In the genomic region with DNA sequence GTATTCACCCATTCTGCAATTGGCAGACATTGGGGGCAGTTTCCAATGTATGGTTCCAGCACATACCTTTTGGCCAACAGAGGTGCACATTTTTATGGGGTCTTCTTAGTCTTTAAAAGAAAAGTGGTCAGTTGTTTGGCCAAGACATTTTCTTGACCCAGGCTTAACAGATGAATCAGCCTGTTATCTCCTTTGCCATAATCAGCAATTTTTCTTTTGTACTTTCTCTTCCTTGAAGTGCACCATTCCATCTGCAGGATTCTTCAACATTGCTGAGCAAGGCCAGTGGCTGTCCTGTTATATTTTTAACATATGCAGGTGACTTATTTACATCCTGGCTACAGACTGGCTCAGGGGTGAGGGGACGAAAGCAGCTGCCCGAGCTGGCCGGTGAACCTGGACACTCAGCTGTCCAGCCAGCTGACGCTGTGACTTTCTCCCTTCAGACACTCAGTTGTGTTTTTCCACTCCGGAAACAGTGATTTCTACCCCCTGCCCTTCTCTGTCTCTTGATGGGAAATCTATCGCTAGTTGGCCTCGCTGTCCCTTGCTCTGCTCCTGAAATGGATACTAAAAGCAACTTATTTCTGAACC, we compare ENCODE assay signal across 22 cellular contexts.
A peak's percentile ranks its signal among the peaks of the same experiment; 100 is the strongest.
DNase-seq lines count a peak whose midpoint lies in the region; ATAC-seq and TF ChIP-seq lines count a peak whose summit lies in the region.
"Had no signal": no experiment of that assay in that cellular context is flagged by ENCODE, and none has a peak within 500 bp of the region (broad histone marks: within the 10 kb centered on the region; RNA-seq: fewer than 3 reads in every experiment).

No MANE protein-coding gene starts in this region.

- H3K79me2 ChIP-seq in trophoblast cell (ENCODE audit: control insufficient read depth, insufficient read depth, low read length, poor library complexity), result no peaks in the 10 kb centered on the region
- no peaks in the 10 kb centered on the region for H3K79me2 ChIP-seq in hepatocyte

- H3K27me3 ChIP-seq in trophoblast cell (ENCODE audit: insufficient read depth, low read length) (no peaks in the 10 kb centered on the region), hepatocyte (peaks cover 18% of the 10 kb centered on the region), brain microvascular endothelial cell (replicated peaks) (no peaks in the 10 kb centered on the region)
- H3K27me3 ChIP-seq: body of pancreas, uterus had no signal

- H3K4me1 ChIP-seq in trophoblast cell (ENCODE audit: control insufficient read depth in 1 of 2, insufficient read depth in 2 of 2, low read length in 2 of 2) (peaks cover 5% of the 10 kb centered on the region in 2 experiments), hepatocyte (ENCODE audit: insufficient read depth) (no peaks in the 10 kb centered on the region)
- H3K4me1 ChIP-seq: uterus had no signal

- peak overlapping the region; percentile 1 for H4K12ac ChIP-seq in trophoblast cell (ENCODE audit: low read depth, low read length)

- peak overlapping the region; percentile 13 for H2BK120ac ChIP-seq in trophoblast cell (ENCODE audit: insufficient read depth, low read length, poor library complexity)

- no peak overlapping the region for H3K27ac Mint-ChIP-seq in naive thymus-derived CD8-positive, alpha-beta T cell
- H3K27ac Mint-ChIP-seq: activated CD4-positive, alpha-beta memory T cell treated with anti-CD3 and anti-CD28 coated beads for 36 hours; activated naive CD4-positive, alpha-beta T cell treated with anti-CD3 and anti-CD28 coated beads, Interleukin-2, amount 50 U/mL, for 24 hours; CD4-positive, CD25-positive, alpha-beta regulatory T cell; HFFc6; natural killer cell treated with Interleukin-12 subunit alpha and Interleukin-12 subunit beta and Interleukin-15 and Interleukin-18, amount 100 ng/mL, for 72 hours; stimulated activated naive CD8-positive, alpha-beta T cell treated with anti-CD3 and anti-CD28 coated beads, Interleukin-15, amount 100 ng/mL, for 72 hours; T-helper 1 cell treated with Interleukin-12 subunit alpha and Interleukin-12 subunit beta and Interleukin-4 antibody, amounts not matched to agents 30 μg/mL and 1 μg/mL, for 36 hours had no signal

- in situ Hi-C loops in brain microvascular endothelial cell (cut with HindIII; ENCODE audit: low pct_ligation_motif_present, low sequenced_read_pairs), result no loop called here

- H4K20me1 ChIP-seq in hepatocyte (ENCODE audit: insufficient read depth, poor library complexity, severe bottlenecking), result no peaks in the 10 kb centered on the region

- TF ChIP-seq CTCF in hepatocyte (IDR thresholded peaks at IDR 0.05; ENCODE audit: poor library complexity) (no peak), brain microvascular endothelial cell (IDR thresholded peaks at IDR 0.05; ENCODE audit: low read depth, low read length, missing control alignments) (no peak)

- H3K4me2 ChIP-seq in trophoblast cell (ENCODE audit: low read length), result peak overlapping the region; percentile 24
- H3K4me2 ChIP-seq in hepatocyte, result no peak overlapping the region

- H3K36me3 ChIP-seq in trophoblast cell (ENCODE audit: control insufficient read depth in 1 of 2, insufficient read depth in 2 of 2, low read length in 2 of 2), result no peaks in the 10 kb centered on the region
- no peaks in the 10 kb centered on the region for H3K36me3 ChIP-seq in hepatocyte (replicated peaks; ENCODE audit: insufficient read depth, low read depth)
- H3K36me3 ChIP-seq in brain microvascular endothelial cell (replicated peaks), result no peaks in the 10 kb centered on the region
- H3K36me3 ChIP-seq: lower lobe of right lung, uterus had no signal

- no peak overlapping the region for H3K4me3 ChIP-seq in trophoblast cell (ENCODE audit: low read depth, low read length)
- no peak overlapping the region for H3K4me3 ChIP-seq in hepatocyte
- no peak overlapping the region for H3K4me3 ChIP-seq in brain microvascular endothelial cell (ENCODE audit: low read depth, low read length)
- H3K4me3 ChIP-seq: body of pancreas, lower lobe of right lung, uterus had no signal

- DNase-seq in ELF-1 (ENCODE audit: low read depth, low spot score), result peak; percentile 6
- DNase-seq in RPMI8226, result peak; percentile 53
- no peak for DNase-seq in epithelial cell of prostate (ENCODE audit: low read depth, low spot score)
- DNase-seq in trophoblast cell, result peak; percentile 12 to 21
- DNase-seq in hepatocyte (ENCODE audit: low spot score), result no peak
- DNase-seq in brain microvascular endothelial cell, result no peak
- no peak for DNase-seq in NCI-H2196 treated with DMSO at 0.1 percent for 48 hours (lab: John Stamatoyannopoulos, UW; ENCODE audit: unreplicated experiment)
- no peak for DNase-seq in naive thymus-derived CD8-positive, alpha-beta T cell
- DNase-seq: activated CD4-positive, alpha-beta memory T cell treated with anti-CD3 and anti-CD28 coated beads for 36 hours; activated T-cell treated with anti-CD3 and anti-CD28 coated beads, Interleukin-2, amount 50 U/mL, for 1 hour; CD4-positive, CD25-positive, alpha-beta regulatory T cell; DMS53; HFFc6; lower lobe of right lung; NCI-H146; stimulated activated naive CD8-positive, alpha-beta T cell treated with anti-CD3 and anti-CD28 coated beads, Interleukin-15, amount 100 ng/mL, for 72 hours; uterus had no signal

- no peak overlapping the region for H2AK5ac ChIP-seq in trophoblast cell (ENCODE audit: low read length)

- H2AFZ ChIP-seq in trophoblast cell (ENCODE audit: insufficient read depth, low read length, poor library complexity) (peak overlapping the region; percentile 23), hepatocyte (no peak overlapping the region)

- no peak for ATAC-seq in naive thymus-derived CD8-positive, alpha-beta T cell
- ATAC-seq: body of pancreas; lower lobe of right lung; natural killer cell treated with Interleukin-12 subunit alpha and Interleukin-12 subunit beta and Interleukin-15 and Interleukin-18, amount 100 ng/mL, for 72 hours; stimulated activated naive CD8-positive, alpha-beta T cell treated with anti-CD3 and anti-CD28 coated beads, Interleukin-15, amount 100 ng/mL, for 72 hours had no signal

- H3K4me1 Mint-ChIP-seq in naive thymus-derived CD8-positive, alpha-beta T cell, result peaks cover 0 to 3% (median 2%) of the 10 kb centered on the region in 4 donors
- H3K4me1 Mint-ChIP-seq: activated naive CD4-positive, alpha-beta T cell treated with anti-CD3 and anti-CD28 coated beads, Interleukin-2, amount 50 U/mL, for 24 hours had no signal

- H3K14ac ChIP-seq in trophoblast cell (ENCODE audit: low read length), result peak overlapping the region; percentile 3

- WGBS in trophoblast cell (ENCODE audit: extremely low coverage, insufficient coverage, insufficient read length), result no CpG with 5 or more reads among the region's 7 CpGs
- 88% methylated on average over 7 of the region's 7 CpGs for WGBS in hepatocyte (ENCODE audit: low lambda C conversion rate, missing lambda C conversion rate)

- peaks cover 12 to 40% (median 24%) of the 10 kb centered on the region in 5 donors for H3K27me3 Mint-ChIP-seq in naive thymus-derived CD8-positive, alpha-beta T cell

- no peaks in the 10 kb centered on the region for H3K9me2 ChIP-seq in hepatocyte (replicated peaks; ENCODE audit: insufficient read depth)

- peak overlapping the region; percentile 25 for H3K18ac ChIP-seq in trophoblast cell (ENCODE audit: low read length)

- no peaks in the 10 kb centered on the region for H3K36me3 Mint-ChIP-seq in naive thymus-derived CD8-positive, alpha-beta T cell
- H3K36me3 Mint-ChIP-seq: activated CD4-positive, alpha-beta memory T cell treated with anti-CD3 and anti-CD28 coated beads for 36 hours; activated naive CD4-positive, alpha-beta T cell treated with anti-CD3 and anti-CD28 coated beads, Interleukin-2, amount 50 U/mL, for 24 hours; CD4-positive, CD25-positive, alpha-beta regulatory T cell; natural killer cell treated with Interleukin-12 subunit alpha and Interleukin-12 subunit beta and Interleukin-15 and Interleukin-18, amount 100 ng/mL, for 72 hours had no signal

- H3K9ac ChIP-seq in trophoblast cell (ENCODE audit: low read length), result no peak overlapping the region

- no peak overlapping the region for H3K4ac ChIP-seq in trophoblast cell (ENCODE audit: low read depth, low read length)

- H3K9me3 Mint-ChIP-seq in naive thymus-derived CD8-positive, alpha-beta T cell, result no peaks in the 10 kb centered on the region
- H3K9me3 Mint-ChIP-seq: activated CD4-positive, alpha-beta memory T cell treated with anti-CD3 and anti-CD28 coated beads for 36 hours; activated naive CD4-positive, alpha-beta T cell treated with anti-CD3 and anti-CD28 coated beads, Interleukin-2, amount 50 U/mL, for 24 hours; CD4-positive, CD25-positive, alpha-beta regulatory T cell; dendritic cell treated with granulocyte-macrophage colony-stimulating factor and Interleukin-4, amounts not matched to agents 40 ng/mL and 50 ng/mL, for 4 days; HFFc6; natural killer cell treated with Interleukin-12 subunit alpha and Interleukin-12 subunit beta and Interleukin-15 and Interleukin-18, amount 100 ng/mL, for 72 hours; stimulated activated naive CD8-positive, alpha-beta T cell treated with anti-CD3 and anti-CD28 coated beads, Interleukin-15, amount 100 ng/mL, for 72 hours; T-helper 1 cell treated with Interleukin-12 subunit alpha and Interleukin-12 subunit beta and Interleukin-4 antibody, amounts not matched to agents 30 μg/mL and 1 μg/mL, for 36 hours had no signal

- H3K79me1 ChIP-seq in trophoblast cell (ENCODE audit: low read length), result peaks cover 4% of the 10 kb centered on the region

- H3K23ac ChIP-seq in trophoblast cell (ENCODE audit: low read length), result no peak overlapping the region

- H3K27ac ChIP-seq in epithelial cell of prostate (peak overlapping the region; percentile 0), trophoblast cell (ENCODE audit: low read depth, low read length) (peak overlapping the region; percentile 71), hepatocyte (no peak overlapping the region), brain microvascular endothelial cell (no peak overlapping the region)
- H3K27ac ChIP-seq: body of pancreas, lower lobe of right lung, uterus had no signal

- H4K8ac ChIP-seq in trophoblast cell (ENCODE audit: low read depth, low read length), result peak overlapping the region; percentile 8

- H4K91ac ChIP-seq in trophoblast cell (ENCODE audit: low read depth, low read length), result peak overlapping the region; percentile 50

- POLR2A ChIA-PET in naive thymus-derived CD8-positive, alpha-beta T cell (lab: Charles Lee), result no interaction called here

- no peaks in the 10 kb centered on the region for H3K9me3 ChIP-seq in trophoblast cell (ENCODE audit: insufficient read depth, low read depth, low read length)
- no peaks in the 10 kb centered on the region for H3K9me3 ChIP-seq in hepatocyte (ENCODE audit: low read depth)
- H3K9me3 ChIP-seq: body of pancreas, lower lobe of right lung, uterus had no signal

- peak overlapping the region; percentile 77 for H2BK5ac ChIP-seq in trophoblast cell (ENCODE audit: low read depth, low read length, poor library complexity)

- peak overlapping the region; percentile 1 for H2BK12ac ChIP-seq in trophoblast cell (ENCODE audit: low read length)

- no peak overlapping the region for H3K4me3 Mint-ChIP-seq in naive thymus-derived CD8-positive, alpha-beta T cell
- H3K4me3 Mint-ChIP-seq: activated CD4-positive, alpha-beta memory T cell treated with anti-CD3 and anti-CD28 coated beads for 36 hours; activated naive CD4-positive, alpha-beta T cell treated with anti-CD3 and anti-CD28 coated beads, Interleukin-2, amount 50 U/mL, for 24 hours; CD4-positive, CD25-positive, alpha-beta regulatory T cell; dendritic cell treated with granulocyte-macrophage colony-stimulating factor and Interleukin-4, amounts not matched to agents 40 ng/mL and 50 ng/mL, for 4 days; HFFc6; natural killer cell treated with Interleukin-12 subunit alpha and Interleukin-12 subunit beta and Interleukin-15 and Interleukin-18, amount 100 ng/mL, for 72 hours; stimulated activated naive CD8-positive, alpha-beta T cell treated with anti-CD3 and anti-CD28 coated beads, Interleukin-15, amount 100 ng/mL, for 72 hours; T-helper 1 cell treated with Interleukin-12 subunit alpha and Interleukin-12 subunit beta and Interleukin-4 antibody, amounts not matched to agents 30 μg/mL and 1 μg/mL, for 36 hours had no signal

Comparison
In these comparisons a context has a peak if more than half of its experiments do, and no peak if none do; other contexts are left out.
1. DNase-seq: peak in ELF-1 (single experiment), RPMI8226 (single experiment) and trophoblast cell (2 of 2); none in epithelial cell of prostate (single experiment), hepatocyte (single experiment), brain microvascular endothelial cell (single experiment), NCI-H2196 treated with DMSO at 0.1 percent for 48 hours (single experiment) and naive thymus-derived CD8-positive, alpha-beta T cell (0 of 10).
2. H3K27ac ChIP-seq: peak in epithelial cell of prostate (single experiment) and trophoblast cell (single experiment); none in hepatocyte (single experiment) and brain microvascular endothelial cell (single experiment).